Comparison of ENCODE assay signal across 15 cellular contexts in the genomic region with DNA sequence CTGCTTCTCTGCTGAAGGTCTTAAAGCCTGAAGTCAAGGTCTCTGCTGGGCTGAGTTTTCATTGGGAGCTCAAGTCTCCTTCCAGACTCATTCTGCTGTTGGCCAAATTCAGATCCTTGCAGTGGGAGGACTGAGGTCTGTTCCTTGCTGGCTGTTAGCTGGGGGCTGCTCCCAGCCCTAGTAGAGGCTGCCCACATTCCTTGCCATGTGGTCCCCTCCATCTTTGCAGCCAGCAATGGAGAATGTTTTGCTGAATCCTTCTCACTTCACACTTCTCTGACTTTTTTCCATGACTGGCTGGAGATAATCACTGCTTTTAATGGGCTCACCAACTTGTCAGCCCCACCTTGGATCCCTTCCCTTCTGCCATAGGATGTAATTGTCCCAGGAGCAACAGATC. TPM values are rescaled to one million over a fixed set of nuclear protein-coding genes. Genes with fewer than 3 reads are reported as not detected.
A peak's percentile ranks its signal among the peaks of the same experiment; 100 is the strongest.
DNase-seq lines count a peak whose midpoint lies in the region; ATAC-seq and TF ChIP-seq lines count a peak whose summit lies in the region.
"Had no signal": no experiment of that assay in that cellular context is flagged by ENCODE, and none has a peak within 500 bp of the region (broad histone marks: within the 10 kb centered on the region; RNA-seq: fewer than 3 reads in every experiment).

No MANE protein-coding gene starts in this region.

- DNase-seq in activated naive CD8-positive, alpha-beta T cell treated with anti-CD3 and anti-CD28 coated beads for 36 hours, result no peak
- DNase-seq in activated naive CD8-positive, alpha-beta T cell treated with anti-CD3 and anti-CD28 coated beads, Interleukin-2, amount 50 U/mL, for 24 hours, result no peak
- no peak for DNase-seq in CD8-positive, alpha-beta T cell
- no peak for DNase-seq in central memory CD8-positive, alpha-beta T cell (ENCODE audit: low spot score in 2 of 2)
- peak; percentile 32 for DNase-seq in spleen
- no peak for DNase-seq in SK-N-SH
- no peak for DNase-seq in NCI-H510A (lab: John Stamatoyannopoulos, UW)
- DNase-seq: BE2C, DMS53, GF-D8, HFFc6 had no signal

- peaks cover 19% of the 10 kb centered on the region for H3K9me3 Mint-ChIP-seq in activated naive CD8-positive, alpha-beta T cell treated with anti-CD3 and anti-CD28 coated beads for 36 hours
- peaks cover 19% of the 10 kb centered on the region for H3K9me3 Mint-ChIP-seq in activated naive CD8-positive, alpha-beta T cell treated with anti-CD3 and anti-CD28 coated beads, Interleukin-2, amount 50 U/mL, for 24 hours
- no peaks in the 10 kb centered on the region for H3K9me3 Mint-ChIP-seq in CD8-positive, alpha-beta T cell
- no peaks in the 10 kb centered on the region for H3K9me3 Mint-ChIP-seq in central memory CD8-positive, alpha-beta T cell

- no peak overlapping the region for H3K4me3 ChIP-seq in CD8-positive, alpha-beta T cell (ENCODE audit: low read depth, low read length)
- H3K4me3 ChIP-seq in spleen (no peak overlapping the region), SK-N-SH (ENCODE audit: low read depth in 2 of 2, low read length in 1 of 2) (no peak overlapping the region)
- H3K4me3 ChIP-seq: HAP-1 had no signal

- no peak for TF ChIP-seq POLR2A in spleen (IDR thresholded peaks at IDR 0.05)

- H4K20me1 ChIP-seq in SK-N-SH (ENCODE audit: insufficient read depth), result no peaks in the 10 kb centered on the region

- no peak for TF ChIP-seq RAD21 in SK-N-SH (IDR thresholded peaks at IDR 0.05; ENCODE audit: low read length)

- H3K27ac ChIP-seq in CD8-positive, alpha-beta T cell (ENCODE audit: low read depth, low read length), result no peak overlapping the region
- H3K27ac ChIP-seq in spleen (no peak overlapping the region), SK-N-SH (ENCODE audit: low read depth in 2 of 2, low read length in 1 of 2) (no peak overlapping the region)
- H3K27ac ChIP-seq: C4-2B, HL-60 had no signal

- no peak overlapping the region for H3K9ac ChIP-seq in SK-N-SH

- H2AFZ ChIP-seq in SK-N-SH (ENCODE audit: low read depth), result no peak overlapping the region

- H3K27me3 Mint-ChIP-seq in activated naive CD8-positive, alpha-beta T cell treated with anti-CD3 and anti-CD28 coated beads for 36 hours, result peaks cover 4% of the 10 kb centered on the region
- H3K27me3 Mint-ChIP-seq in activated naive CD8-positive, alpha-beta T cell treated with anti-CD3 and anti-CD28 coated beads, Interleukin-2, amount 50 U/mL, for 24 hours, result peaks cover 4% of the 10 kb centered on the region
- no peaks in the 10 kb centered on the region for H3K27me3 Mint-ChIP-seq in CD8-positive, alpha-beta T cell (ENCODE audit: low read depth)
- H3K27me3 Mint-ChIP-seq in central memory CD8-positive, alpha-beta T cell, result no peaks in the 10 kb centered on the region

- POLR2A ChIA-PET in CD8-positive, alpha-beta T cell (lab: Charles Lee), result interaction anchor here (0.9 to 1.2 kb wide), 5 partner anchors 9 to 44 kb away, joined by 3 to 7 read pairs (median 3); a partner anchor contains a TSS
- POLR2A ChIA-PET in SK-N-SH (lab: Yijun Ruan, JAX), result no interaction called here

- no peak for ATAC-seq in activated naive CD8-positive, alpha-beta T cell treated with anti-CD3 and anti-CD28 coated beads, Interleukin-2, amount 50 U/mL, for 24 hours
- ATAC-seq in CD8-positive, alpha-beta T cell, result no peak
- no peak for ATAC-seq in central memory CD8-positive, alpha-beta T cell (replicated peaks; ENCODE audit: extremely low read depth, poor library complexity, severe bottlenecking)

- peak overlapping the region; percentile 19 for H3K27ac Mint-ChIP-seq in activated naive CD8-positive, alpha-beta T cell treated with anti-CD3 and anti-CD28 coated beads for 36 hours
- no peak overlapping the region for H3K27ac Mint-ChIP-seq in activated naive CD8-positive, alpha-beta T cell treated with anti-CD3 and anti-CD28 coated beads, Interleukin-2, amount 50 U/mL, for 24 hours
- peak overlapping the region; percentile 73 for H3K27ac Mint-ChIP-seq in CD8-positive, alpha-beta T cell
- peak overlapping the region; percentile 16 for H3K27ac Mint-ChIP-seq in central memory CD8-positive, alpha-beta T cell (ENCODE audit: low read depth)
- H3K27ac Mint-ChIP-seq: HFFc6 had no signal

- TF ChIP-seq EP300 in SK-N-SH (IDR thresholded peaks at IDR 0.05; ENCODE audit: borderline replicate concordance in 1 of 2, low read depth in 1 of 2, low read length in 1 of 2), result no peak

- H3K36me3 Mint-ChIP-seq in activated naive CD8-positive, alpha-beta T cell treated with anti-CD3 and anti-CD28 coated beads for 36 hours, result peaks cover 96% of the 10 kb centered on the region
- H3K36me3 Mint-ChIP-seq in activated naive CD8-positive, alpha-beta T cell treated with anti-CD3 and anti-CD28 coated beads, Interleukin-2, amount 50 U/mL, for 24 hours (ENCODE audit: low read depth), result peaks cover 91% of the 10 kb centered on the region
- H3K36me3 Mint-ChIP-seq in CD8-positive, alpha-beta T cell, result peaks cover 95% of the 10 kb centered on the region
- H3K36me3 Mint-ChIP-seq in central memory CD8-positive, alpha-beta T cell (ENCODE audit: insufficient read depth), result peaks cover 78% of the 10 kb centered on the region

- no peaks in the 10 kb centered on the region for H3K9me3 ChIP-seq in CD8-positive, alpha-beta T cell (ENCODE audit: low read length)
- H3K9me3 ChIP-seq in spleen, result peaks cover 0 to 28% (median 14%) of the 10 kb centered on the region in 8 donors
- H3K9me3 ChIP-seq in SK-N-SH, result peaks cover 5% of the 10 kb centered on the region; the same call in 1 of the 2 replicates
- H3K9me3 ChIP-seq: BE2C, HAP-1 had no signal

- no peaks in the 10 kb centered on the region for H3F3A ChIP-seq in SK-N-SH (replicated peaks; ENCODE audit: insufficient read depth)

- no peak overlapping the region for H3K4me2 ChIP-seq in SK-N-SH

- H3K4me3 Mint-ChIP-seq in activated naive CD8-positive, alpha-beta T cell treated with anti-CD3 and anti-CD28 coated beads for 36 hours, result no peak overlapping the region
- no peak overlapping the region for H3K4me3 Mint-ChIP-seq in activated naive CD8-positive, alpha-beta T cell treated with anti-CD3 and anti-CD28 coated beads, Interleukin-2, amount 50 U/mL, for 24 hours
- H3K4me3 Mint-ChIP-seq in CD8-positive, alpha-beta T cell, result no peak overlapping the region
- no peak overlapping the region for H3K4me3 Mint-ChIP-seq in central memory CD8-positive, alpha-beta T cell
- H3K4me3 Mint-ChIP-seq: HFFc6 had no signal

- intact Hi-C loops in CD8-positive, alpha-beta T cell (cut with DNase I, micrococcal nuclease), result no loop called here
- intact Hi-C loops in spleen (cut with DNase I; ENCODE audit: low total_unique reads), result no loop called here

- H3K79me2 ChIP-seq in SK-N-SH (ENCODE audit: insufficient read depth), result no peaks in the 10 kb centered on the region

- CTCF ChIA-PET in CD8-positive, alpha-beta T cell (lab: Charles Lee), result interaction anchor here (1.1 to 1.2 kb wide), 3 partner anchors 11 to 100 kb away, joined by 4 to 5 read pairs (median 4); no protein-coding TSS in a partner anchor
- CTCF ChIA-PET in SK-N-SH (lab: Yijun Ruan, JAX), result interaction anchor here (1.1 kb wide), 1 partner anchor 13 kb away, joined by 3 read pairs; no protein-coding TSS in a partner anchor

- peaks cover 32% of the 10 kb centered on the region for H3K4me1 ChIP-seq in CD8-positive, alpha-beta T cell (ENCODE audit: insufficient read depth, low read length)
- no peaks in the 10 kb centered on the region for H3K4me1 ChIP-seq in spleen
- H3K4me1 ChIP-seq in SK-N-SH (ENCODE audit: control insufficient read depth in 1 of 2, insufficient read depth in 2 of 2, low read depth in 1 of 2, low read length in 1 of 2), result no peaks in the 10 kb centered on the region; a peak in 1 of 4 replicates
- H3K4me1 ChIP-seq: BE2C, HAP-1 had no signal

- H3K27me3 ChIP-seq in CD8-positive, alpha-beta T cell (ENCODE audit: insufficient read depth, low read length), result no peaks in the 10 kb centered on the region
- H3K27me3 ChIP-seq in spleen (replicated peaks in 1 of 7) (peaks cover 0 to 46% (median 3%) of the 10 kb centered on the region in 7 donors), SK-N-SH (ENCODE audit: insufficient read depth) (no peaks in the 10 kb centered on the region)
- H3K27me3 ChIP-seq: BE2C had no signal

- peaks cover 78% of the 10 kb centered on the region for H3K36me3 ChIP-seq in CD8-positive, alpha-beta T cell (ENCODE audit: insufficient read depth, low read length)
- peaks cover 0 to 64% (median 10%) of the 10 kb centered on the region in 6 donors for H3K36me3 ChIP-seq in spleen
- no peaks in the 10 kb centered on the region for H3K36me3 ChIP-seq in SK-N-SH (replicated peaks in 1 of 2; ENCODE audit: control insufficient read depth in 1 of 2, insufficient read depth in 2 of 2, low read length in 1 of 2)
- H3K36me3 ChIP-seq: BE2C, HAP-1 had no signal

- no peaks in the 10 kb centered on the region for H3K9me2 ChIP-seq in SK-N-SH

- TF ChIP-seq CTCF in CD8-positive, alpha-beta T cell (IDR thresholded peaks at IDR 0.05), result no peak
- TF ChIP-seq CTCF in spleen (IDR thresholded peaks at IDR 0.05 in 8 of 11, conservative IDR thresholded peaks at IDR 0.05 in 3 of 11) (no peak), SK-N-SH (IDR thresholded peaks at IDR 0.05) (no peak)

- H3K4me1 Mint-ChIP-seq in activated naive CD8-positive, alpha-beta T cell treated with anti-CD3 and anti-CD28 coated beads for 36 hours, result peaks cover 65% of the 10 kb centered on the region
- peaks cover 82% of the 10 kb centered on the region for H3K4me1 Mint-ChIP-seq in activated naive CD8-positive, alpha-beta T cell treated with anti-CD3 and anti-CD28 coated beads, Interleukin-2, amount 50 U/mL, for 24 hours
- peaks cover 61% of the 10 kb centered on the region for H3K4me1 Mint-ChIP-seq in CD8-positive, alpha-beta T cell (ENCODE audit: low read depth)
- H3K4me1 Mint-ChIP-seq in central memory CD8-positive, alpha-beta T cell, result peaks cover 61% of the 10 kb centered on the region

RNA-seq across cellular contexts. Expression of a gene that starts 33.2 kb away (rescaled TPM):
- 10 to 100 TPM; 38.9 to 41.1 TPM for total RNA-seq in activated naive CD8-positive, alpha-beta T cell treated with anti-CD3 and anti-CD28 coated beads for 36 hours
- total RNA-seq in CD8-positive, alpha-beta T cell, result 10 to 100 TPM; 62.9 to 63.4 TPM
- total RNA-seq in spleen, result 10 to 100 TPM in 5 of 7 donors, 1 to 10 TPM in 2; 7.2 to 16.3 (median 11.4) TPM
- polyA plus RNA-seq in spleen (1 to 10 TPM; 2.6 to 4.2 (median 3.3) TPM), SK-N-SH (2012; rRNA removed) (not detected in 2 replicates)
- not detected in 2 replicates for polyA plus RNA-seq in SK-N-SH (2012; cell fraction: cytosol; rRNA removed)
- polyA plus RNA-seq in SK-N-SH (2012; cell fraction: nucleus; rRNA removed), result not detected in 2 replicates
- total RNA-seq: H1, HFFc6 had no signal
- polyA plus RNA-seq: H1 had no signal

RNA-seq across cellular contexts. Expression of a gene that starts 41.1 kb away (rescaled TPM):
- 10 to 100 TPM; 49.1 to 50.7 TPM for total RNA-seq in activated naive CD8-positive, alpha-beta T cell treated with anti-CD3 and anti-CD28 coated beads for 36 hours
- 1 to 10 TPM; 1.2 TPM for total RNA-seq in CD8-positive, alpha-beta T cell
- total RNA-seq in spleen, result 1 to 10 TPM in 2 of 7 donors, under 1 TPM in 4, not detected in 1; 0.51 to 6.0 (median 0.78) TPM
- under 1 TPM; 0.22 to 0.32 (median 0.24) TPM for polyA plus RNA-seq in spleen
- not detected in 2 replicates for polyA plus RNA-seq in SK-N-SH (2012; rRNA removed)
- polyA plus RNA-seq in SK-N-SH (2012; cell fraction: cytosol; rRNA removed), result not detected in 2 replicates
- polyA plus RNA-seq in SK-N-SH (2012; cell fraction: nucleus; rRNA removed), result not detected in 2 replicates
- total RNA-seq: H1, HFFc6 had no signal

RNA-seq across cellular contexts. Expression of a gene that starts 59.1 kb away (rescaled TPM):
- total RNA-seq in activated naive CD8-positive, alpha-beta T cell treated with anti-CD3 and anti-CD28 coated beads for 36 hours, result under 1 TPM in 1 of 2 experiments, not detected in 1; 0.32 TPM
- total RNA-seq in CD8-positive, alpha-beta T cell, result under 1 TPM in 1 of 2 experiments, not detected in 1; 0.16 TPM
- under 1 TPM in 2 of 7 donors, not detected in 5; 0.25 to 0.33 TPM for total RNA-seq in spleen
- polyA plus RNA-seq in spleen (under 1 TPM; 0.10 to 0.35 (median 0.26) TPM), SK-N-SH (2012; rRNA removed) (0.97 and 1.1 TPM in 2 replicates)
- polyA plus RNA-seq in SK-N-SH (2012; cell fraction: cytosol; rRNA removed), result 1.1 and 2.1 TPM in 2 replicates
- polyA plus RNA-seq in SK-N-SH (2012; cell fraction: nucleus; rRNA removed), result 0.37 and 0.67 TPM in 2 replicates
- total RNA-seq: H1, HFFc6 had no signal

Comparison
In these comparisons a context has a peak if more than half of its experiments do, and no peak if none do; other contexts are left out.
1. RNA of a gene that starts 41.1 kb away (total RNA-seq): 49.1 to 50.7 TPM in activated naive CD8-positive, alpha-beta T cell treated with anti-CD3 and anti-CD28 coated beads for 36 hours; 1.2 TPM in CD8-positive, alpha-beta T cell and 0.51 to 6.0 TPM in spleen; every median in the first group is over 4 times any median in the second.